1 cellular context compared by ENCODE assay signal in genomic region chr11:61972112-61972795, GRCh38.
A peak's percentile ranks its signal among the peaks of the same experiment; 100 is the strongest.
TF ChIP-seq lines count a peak whose summit lies in the region.

No MANE protein-coding gene starts in this region.

TF ChIP-seq in K562, 482 proteins besides CTCF, POLR2A, EP300 and RAD21 (continued from another document and continues in another):
- TF ChIP-seq RREB1 (CRISPR knock-in tag; IDR thresholded peaks at IDR 0.05) (no peak), BRD4 (IDR thresholded peaks at IDR 0.05) (peak; percentile 59; the same call in 1 of the 2 replicates), JUN (IDR thresholded peaks at IDR 0.05; ENCODE audit: borderline replicate concordance, low read depth, low read length) (no peak), JUN (CRISPR knock-in tag; IDR thresholded peaks at IDR 0.05; ENCODE audit: borderline replicate concordance) (no peak), STAT6 (CRISPR knock-in tag; IDR thresholded peaks at IDR 0.05) (no peak), ARNT (IDR thresholded peaks at IDR 0.05) (no peak), VEZF1 (CRISPR knock-in tag; IDR thresholded peaks at IDR 0.05) (peak; percentile 81), ZNF507 (tag; conservative IDR thresholded peaks at IDR 0.05) (no peak), POLR2B (IDR thresholded peaks at IDR 0.05; ENCODE audit: low read depth, partially characterized antibody) (no peak), ZNF717 (CRISPR knock-in tag; IDR thresholded peaks at IDR 0.05) (no peak), HNRNPH1 (optimal IDR thresholded peaks at IDR 0.05; ENCODE audit: low read depth, low read length) (no peak), ATF4 (CRISPR knock-in tag; IDR thresholded peaks at IDR 0.05) (0 out of 2 replicates have a peak, but pooled peaks have one; percentile 9), CSDE1 (IDR thresholded peaks at IDR 0.05) (no peak), NFXL1 (CRISPR knock-in tag; IDR thresholded peaks at IDR 0.05) (peak; percentile 51; the same call in 1 of the 2 replicates), ZNF699 (CRISPR knock-in tag; IDR thresholded peaks at IDR 0.05; ENCODE audit: insufficient replicate concordance) (no peak), ZNF764 (CRISPR knock-in tag; IDR thresholded peaks at IDR 0.05; ENCODE audit: low read depth) (no peak), NR2C2 (CRISPR knock-in tag; IDR thresholded peaks at IDR 0.05) (no peak), NR2C2 (tag; IDR thresholded peaks at IDR 0.05) (peak; percentile 46; the same call in 1 of the 2 replicates), ZKSCAN1 (IDR thresholded peaks at IDR 0.05; ENCODE audit: low read depth, low read length) (no peak), ZNF253 (CRISPR knock-in tag; conservative IDR thresholded peaks at IDR 0.05) (no peak), REST (CRISPR knock-in tag; IDR thresholded peaks at IDR 0.05; ENCODE audit: low read depth) (no peak), NKRF (IDR thresholded peaks at IDR 0.05; ENCODE audit: borderline replicate concordance) (no peak), MTF1 (CRISPR knock-in tag; IDR thresholded peaks at IDR 0.05; ENCODE audit: borderline replicate concordance) (no peak), HLTF (IDR thresholded peaks at IDR 0.05) (no peak), MECOM (CRISPR knock-in tag; IDR thresholded peaks at IDR 0.05) (no peak), TEAD2 (tag; IDR thresholded peaks at IDR 0.05) (0 out of 2 replicates have a peak, but pooled peaks have one; percentile 46), GABPA (tag; conservative IDR thresholded peaks at IDR 0.05; ENCODE audit: low read depth) (no peak), ETV6 (IDR thresholded peaks at IDR 0.05; ENCODE audit: borderline replicate concordance in 1 of 2, low read depth in 2 of 2, low read length in 1 of 2) (no peak), ETV6 (CRISPR knock-in tag; IDR thresholded peaks at IDR 0.05; ENCODE audit: borderline replicate concordance) (no peak), U2AF2 (optimal IDR thresholded peaks at IDR 0.05; ENCODE audit: low read depth, low read length) (no peak), HNRNPLL (IDR thresholded peaks at IDR 0.05; ENCODE audit: low read depth, low read length, poor library complexity, severe bottlenecking) (no peak), ZBTB5 (IDR thresholded peaks at IDR 0.05) (no peak), TAL1 (IDR thresholded peaks at IDR 0.05) (no peak), CBX3 (IDR thresholded peaks at IDR 0.05; ENCODE audit: borderline replicate concordance in 1 of 2, low read length in 2 of 2) (no peak), ZNF408 (CRISPR knock-in tag; IDR thresholded peaks at IDR 0.05; ENCODE audit: low read depth) (no peak)
